In genomic region chr9:72384710-72385475, GRCh38 we compare ENCODE assay signal across 20 cellular contexts. TPM values are rescaled to one million over a fixed set of nuclear protein-coding genes. Genes with fewer than 3 reads are reported as not detected.
DNase-seq lines count a peak whose midpoint lies in the region; ATAC-seq, FAIRE-seq and TF ChIP-seq lines count a peak whose summit lies in the region.
"Had no signal": no experiment of that assay in that cellular context is flagged by ENCODE, and none has a peak within 500 bp of the region (broad histone marks: within the 10 kb centered on the region; RNA-seq: fewer than 3 reads in every experiment).

No MANE protein-coding gene starts in this region.

- ATAC-seq in HepG2: peak; percentile 68
- no peak for ATAC-seq in right lobe of liver
- ATAC-seq in esophagus mucosa: no peak
- ATAC-seq: activated CD4-positive, alpha-beta T cell treated with anti-CD3 and anti-CD28 coated beads for 36 hours; activated naive CD8-positive, alpha-beta T cell treated with anti-CD3 and anti-CD28 coated beads, Interleukin-2, amount 50 U/mL, for 24 hours; natural killer cell had no signal

- no peak overlapping the region for H2AFZ ChIP-seq in HepG2 (ENCODE audit: low read length)

- no peak for TF ChIP-seq RAD21 in HepG2 (CRISPR knock-in tag; IDR thresholded peaks at IDR 0.05)

- TF ChIP-seq EP300 in HepG2 (IDR thresholded peaks at IDR 0.05; ENCODE audit: low read depth in 2 of 2, low read length in 2 of 2): no peak
- no peak for TF ChIP-seq EP300 in HepG2 (CRISPR knock-in tag; IDR thresholded peaks at IDR 0.05; ENCODE audit: borderline replicate concordance)
- TF ChIP-seq EP300 in tibial nerve (IDR thresholded peaks at IDR 0.05): no peak

- TF ChIP-seq POLR2A in HepG2 (IDR thresholded peaks at IDR 0.05; ENCODE audit: insufficient read depth in 1 of 2, low read depth in 2 of 2, low read length in 2 of 2) (no peak), right lobe of liver (IDR thresholded peaks at IDR 0.05) (no peak), tibial nerve (IDR thresholded peaks at IDR 0.05) (no peak)

- BruUV-seq in HepG2 (replicated peaks; lab: Mats Ljungman, UMichigan): no TSS peak

- H3K4me1 ChIP-seq in HepG2 (ENCODE audit: insufficient read depth, low read length) (peaks cover 12% of the 10 kb centered on the region; the same call in 1 of the 2 replicates), right lobe of liver (no peaks in the 10 kb centered on the region), tibial nerve (peaks cover 0 to 31% (median 8%) of the 10 kb centered on the region in 4 donors)

- H3K36me3 ChIP-seq in HepG2 (replicated peaks in 1 of 2; ENCODE audit: control insufficient read depth in 1 of 2, insufficient read depth in 2 of 2, low read length in 2 of 2) (no peaks in the 10 kb centered on the region), right lobe of liver (no peaks in the 10 kb centered on the region), brain microvascular endothelial cell (replicated peaks) (no peaks in the 10 kb centered on the region), tibial nerve (no peaks in the 10 kb centered on the region)

- no peaks in the 10 kb centered on the region for H4K20me1 ChIP-seq in HepG2 (ENCODE audit: insufficient read depth, low read length)

- H3K4me3 ChIP-seq in HepG2 (replicated peaks in 1 of 3; ENCODE audit: insufficient read depth in 1 of 3, low read depth in 2 of 3, low read length in 3 of 3): no peak overlapping the region
- H3K4me3 ChIP-seq in right lobe of liver: no peak overlapping the region
- H3K4me3 ChIP-seq in brain microvascular endothelial cell (ENCODE audit: low read depth, low read length): no peak overlapping the region
- H3K4me3 ChIP-seq in tibial nerve: no peak overlapping the region
- H3K4me3 ChIP-seq: lung had no signal

- no peaks in the 10 kb centered on the region for H3K79me2 ChIP-seq in HepG2 (ENCODE audit: insufficient read depth, low read length)

- no peaks in the 10 kb centered on the region for H3K27me3 ChIP-seq in HepG2 (ENCODE audit: control insufficient read depth in 1 of 2, insufficient read depth in 2 of 2, low read length in 2 of 2)
- no peaks in the 10 kb centered on the region for H3K27me3 ChIP-seq in right lobe of liver
- H3K27me3 ChIP-seq in brain microvascular endothelial cell (replicated peaks): no peaks in the 10 kb centered on the region
- no peaks in the 10 kb centered on the region for H3K27me3 ChIP-seq in tibial nerve

- POLR2A ChIA-PET in HepG2 (lab: Yijun Ruan, JAX): interaction anchor here (1.1 kb wide), 1 partner anchor 20 kb away, joined by 3 read pairs; the partner anchor contains the start of gene ZFAND5

- no peak for FAIRE-seq in HepG2 (lab: Jason Lieb, UNC)
- FAIRE-seq: A204.1 had no signal

- intact Hi-C loops in HepG2 (cut with micrococcal nuclease; ENCODE audit: unreplicated experiment): no loop called here
- intact Hi-C loops in right lobe of liver (cut with DNase I): no loop called here

- WGBS in HepG2 (ENCODE audit: low lambda C conversion rate): 43% methylated on average over 5 of the region's 5 CpGs
- 58% methylated on average over 5 of the region's 5 CpGs for WGBS in right lobe of liver (ENCODE audit: insufficient coverage, low coverage, low lambda C conversion rate, missing lambda C conversion rate)
- 34 to 35% methylated on average over 5 of the region's 5 CpGs for WGBS in tibial nerve, 2 donors

- H3K4me2 ChIP-seq in HepG2 (ENCODE audit: low read depth, low read length): no peak overlapping the region

- DNase-seq in HepG2 (ENCODE audit: low spot score) (no peak), right lobe of liver (no peak), brain microvascular endothelial cell (no peak), medulla oblongata (ENCODE audit: extremely low spot score) (peak; percentile 41), tibial nerve (ENCODE audit: low spot score in 2 of 2) (no peak), NCI-H1092 (lab: John Stamatoyannopoulos, UW) (no peak), hepatic stellate cell (ENCODE audit: low spot score) (no peak)
- DNase-seq: activated CD4-positive, alpha-beta T cell treated with anti-CD3 and anti-CD28 coated beads for 36 hours; activated effector memory CD4-positive, alpha-beta T cell treated with Interleukin-2 at 50 U/mL for 16 hours; activated naive CD8-positive, alpha-beta T cell treated with anti-CD3 and anti-CD28 coated beads, Interleukin-2, amount 50 U/mL, for 24 hours; DMS 273 treated with DMSO at 0.1 percent for 48 hours; effector CD4-positive, alpha-beta T cell; GF-D8; head of caudate nucleus; natural killer cell; stimulated activated CD8-positive, alpha-beta memory T cell treated with anti-CD3 and anti-CD28 coated beads, Interleukin-4, amount 100 ng/mL, for 48 hours had no signal

- TF ChIP-seq CTCF in HepG2 (CRISPR knock-in tag; IDR thresholded peaks at IDR 0.05) (no peak), right lobe of liver (IDR thresholded peaks at IDR 0.05) (no peak), brain microvascular endothelial cell (IDR thresholded peaks at IDR 0.05; ENCODE audit: low read depth, low read length, missing control alignments) (no peak), tibial nerve (IDR thresholded peaks at IDR 0.05) (no peak)

- in situ Hi-C loops in HepG2 (cut with HindIII; ENCODE audit: extremely low pct_ligation_motif_present, low pct_unique_long_range_greater_than_20kb) (no loop called here), brain microvascular endothelial cell (cut with HindIII; ENCODE audit: low pct_ligation_motif_present, low sequenced_read_pairs) (no loop called here)

- H3K9me3 ChIP-seq in HepG2 (ENCODE audit: low read length): no peaks in the 10 kb centered on the region
- no peaks in the 10 kb centered on the region for H3K9me3 ChIP-seq in right lobe of liver
- no peaks in the 10 kb centered on the region for H3K9me3 ChIP-seq in tibial nerve

- CTCF ChIA-PET in HepG2 (lab: Yijun Ruan, JAX; ENCODE audit: low intra/inter-chr PET ratio, low total read pairs): no interaction called here

- no peak overlapping the region for H3K9ac ChIP-seq in HepG2 (ENCODE audit: insufficient read depth, low read depth, low read length)

- H3K27ac ChIP-seq in HepG2 (ENCODE audit: extremely low read length, insufficient read depth, low read length) (no peak overlapping the region), right lobe of liver (no peak overlapping the region), brain microvascular endothelial cell (peak overlapping the region; percentile 63), tibial nerve (peak overlapping the region in 3 of 4 donors; percentile 0 to 87 (median 78))
- H3K27ac ChIP-seq: C4-2B had no signal

TF ChIP-seq in HepG2, 621 proteins besides CTCF, POLR2A, EP300 and RAD21 (continues in another document):
- TF ChIP-seq KMT2B (CRISPR knock-in tag; IDR thresholded peaks at IDR 0.05) (no peak), FOXA3 (CRISPR knock-in tag; IDR thresholded peaks at IDR 0.05) (peak; percentile 7; the same call in 1 of the 2 replicates), TFAP4 (IDR thresholded peaks at IDR 0.05; ENCODE audit: borderline replicate concordance, low read depth) (peak; percentile 72; the same call in 1 of the 2 replicates), SAP130 (CRISPR knock-in tag; IDR thresholded peaks at IDR 0.05; ENCODE audit: low read depth) (peak; percentile 36; the same call in 1 of the 2 replicates)

RNA-seq across cellular contexts. Expression of gene ZFAND5, which starts 19.9 kb away (rescaled TPM):
- total RNA-seq in HepG2 (2016; rRNA removed; fragmentation: Illumina TruSeq; extraction: Trizol): 41.8 and 60.2 TPM in 2 replicates
- total RNA-seq in HepG2 (2016; cell fraction: cytosol; rRNA removed; fragmentation: Illumina TruSeq; extraction: Trizol; ENCODE audit: low read depth): 9.1 and 10.4 TPM in 2 replicates
- total RNA-seq in HepG2 (2016; cell fraction: insoluble cytoplasmic fraction; rRNA removed; fragmentation: Illumina TruSeq; extraction: Trizol): 40.5 and 58.0 TPM in 2 replicates
- 31.7 and 31.9 TPM in 2 replicates for total RNA-seq in HepG2 (2016; cell fraction: membrane; rRNA removed; fragmentation: Illumina TruSeq; extraction: Trizol)
- 93.9 and 99.5 TPM in 2 replicates for total RNA-seq in HepG2 (2016; cell fraction: nucleus; rRNA removed; fragmentation: Illumina TruSeq; extraction: Trizol)
- 49.1 and 53.4 TPM in 2 replicates for polyA plus RNA-seq in HepG2 (2011; rRNA removed)
- 21.5 and 29.0 TPM in 2 replicates for polyA plus RNA-seq in HepG2 (2011; cell fraction: cytosol; rRNA removed)
- polyA plus RNA-seq in HepG2 (2011; cell fraction: nucleus; rRNA removed): 64.8 and 78.1 TPM in 2 replicates
- polyA plus RNA-seq in HepG2 (2012): 72.3 and 73.7 TPM in 2 replicates
- polyA plus RNA-seq in HepG2 (2016; cell fraction: cytosol; fragmentation: Illumina TruSeq; extraction: Trizol; ENCODE audit: low read depth): 7.4 and 8.7 TPM in 2 replicates
- 62.9 and 71.0 TPM in 2 replicates for polyA plus RNA-seq in HepG2 (2016; cell fraction: insoluble cytoplasmic fraction; fragmentation: Illumina TruSeq; extraction: Trizol; ENCODE audit: low read depth)
- 16.8 and 17.5 TPM in 2 replicates for polyA plus RNA-seq in HepG2 (2016; cell fraction: membrane; fragmentation: Illumina TruSeq; extraction: Trizol; ENCODE audit: low read depth)
- polyA plus RNA-seq in HepG2 (2016; cell fraction: nucleus; fragmentation: Illumina TruSeq; extraction: Trizol; ENCODE audit: insufficient read depth, low read depth): 130 TPM in 2 replicates
- polyA minus RNA-seq in HepG2 (2011; rRNA and poly(A)+ RNA removed; ENCODE audit: low replicate concordance): 13.2 and 13.9 TPM in 2 replicates
- polyA minus RNA-seq in HepG2 (2011; cell fraction: cytosol; rRNA and poly(A)+ RNA removed): 32.9 and 49.2 TPM in 2 replicates
- 141 and 188 TPM in 2 replicates for polyA minus RNA-seq in HepG2 (2011; cell fraction: nucleus; rRNA and poly(A)+ RNA removed)
- total RNA-seq in right lobe of liver: 100 to 1,000 TPM in 3 of 6 experiments, 10 to 100 TPM in 3; 88.4 to 119 (median 100) TPM
- 1,000 to 10,000 TPM in 3 of 4 donors, 100 to 1,000 TPM in 1; 907 to 1,573 (median 1,091) TPM for total RNA-seq in tibial nerve
- 97.6 TPM for total RNA-seq in esophagus mucosa

Comparison
In these comparisons a context has a peak if more than half of its experiments do, and no peak if none do; other contexts are left out.
1. H3K27ac ChIP-seq: peak in brain microvascular endothelial cell (single experiment) and tibial nerve (3 of 4); none in HepG2 (single experiment) and right lobe of liver (0 of 3).